Comparison of ENCODE assay signal across 8 cellular contexts in genomic region chr9:15306757-15307522, GRCh38.
DNase-seq lines count a peak whose midpoint lies in the region; ATAC-seq, FAIRE-seq and TF ChIP-seq lines count a peak whose summit lies in the region.

TTC39B (minus strand) TSS chr9:15307216; CDS start chr9:15307125, 91 bp downstream.

- ATAC-seq in GM18520 (IDR thresholded peaks at IDR 0.05; ENCODE audit: unreplicated experiment), result peak; percentile 96
- peak; percentile 75 for ATAC-seq in HG03060 (IDR thresholded peaks at IDR 0.05; ENCODE audit: low read depth, unreplicated experiment)

- peak within 1 kb of the TSS; percentile 79 for H3K4me3 ChIP-seq in WERI-Rb-1 (ENCODE audit: low read depth, low read length)

- DNase-seq in NCI-H2107 (lab: John Stamatoyannopoulos, UW) (peak; percentile 95), WERI-Rb-1 (peak; percentile 94), caudate nucleus (lab: John Stamatoyannopoulos, UW) (peak in 59 of 61 donors; percentile 18 to 88 (median 67)), inferior parietal cortex (ENCODE audit: extremely low spot score) (peak; percentile 78), smooth muscle cell of the brain vasculature (ENCODE audit: low read depth, low spot score) (peak; percentile 80)

- no peaks in the 10 kb centered on the region for H3K9me3 ChIP-seq in WERI-Rb-1 (ENCODE audit: severe bottlenecking)

- H3K36me3 ChIP-seq in WERI-Rb-1, result no peaks in the 10 kb centered on the region

- peak within 1 kb of the TSS; percentile 44 for H3K27ac ChIP-seq in WERI-Rb-1
- H3K27ac ChIP-seq in caudate nucleus (ENCODE audit: low read depth, low read length), result peak within 1 kb of the TSS; percentile 44

- FAIRE-seq in A204.1 (lab: Jason Lieb, UNC), result peak; percentile 87

- H3K27me3 ChIP-seq in WERI-Rb-1 (ENCODE audit: insufficient read depth, low read depth, severe bottlenecking), result no peaks in the 10 kb centered on the region

- TF ChIP-seq CTCF in WERI-Rb-1 (IDR thresholded peaks at IDR 0.05; ENCODE audit: low read depth, low read length), result no peak

Comparison
In these comparisons a context has a peak if more than half of its experiments do, and no peak if none do; other contexts are left out.
1. Peak in every context shown above with its lines: DNase-seq, ATAC-seq, H3K4me3 ChIP-seq and H3K27ac ChIP-seq.